Comparison of ENCODE assay signal across 11 cellular contexts in genomic region chr6:132063738-132064137, GRCh38.
DNase-seq lines count a peak whose midpoint lies in the region; TF ChIP-seq lines count a peak whose summit lies in the region.
"Had no signal": no experiment of that assay in that cellular context is flagged by ENCODE, and none has a peak within 500 bp of the region (broad histone marks: within the 10 kb centered on the region; RNA-seq: fewer than 3 reads in every experiment).

No MANE protein-coding gene starts in this region.

- no peaks in the 10 kb centered on the region for H3K36me3 Mint-ChIP-seq in MCF 10A (ENCODE audit: insufficient read depth, unreplicated experiment)
- H3K36me3 Mint-ChIP-seq in progenitor cell of endocrine pancreas (ENCODE audit: insufficient read depth), result peaks cover 1% of the 10 kb centered on the region

- H3K4me3 ChIP-seq in breast epithelium (no peak overlapping the region), testis (no peak overlapping the region)
- H3K4me3 ChIP-seq: skin epidermis had no signal

- H3K4me1 Mint-ChIP-seq in MCF 10A (ENCODE audit: insufficient read depth, unreplicated experiment) (peaks cover 11% of the 10 kb centered on the region), progenitor cell of endocrine pancreas (ENCODE audit: low read depth) (no peaks in the 10 kb centered on the region)
- H3K4me1 Mint-ChIP-seq: activated T-helper 17 cell treated with anti-CD3 and anti-CD28 coated beads, Interleukin-2, amount 50 U/mL, for 72 hours had no signal

- H3K9me3 ChIP-seq in breast epithelium, result no peaks in the 10 kb centered on the region
- H3K9me3 ChIP-seq in testis, result no peaks in the 10 kb centered on the region

- CTCF ChIA-PET in MCF 10A (lab: Yijun Ruan, JAX), result no interaction called here

- TF ChIP-seq CTCF in MCF 10A (IDR thresholded peaks at IDR 0.05; ENCODE audit: unreplicated experiment) (no peak), breast epithelium (IDR thresholded peaks at IDR 0.05) (no peak), testis (IDR thresholded peaks at IDR 0.05) (no peak), progenitor cell of endocrine pancreas (IDR thresholded peaks at IDR 0.05; ENCODE audit: unreplicated experiment) (no peak)

- WGBS in testis, 2 donors, result 46 to 48% methylated on average over 2 of the region's 2 CpGs

- intact Hi-C loops in MCF 10A (cut with micrococcal nuclease) (no loop called here), breast epithelium (cut with DNase I; ENCODE audit: low total_unique reads) (no loop called here), testis (cut with DNase I; ENCODE audit: low total_unique reads) (no loop called here)

- H3K9me3 Mint-ChIP-seq in MCF 10A (ENCODE audit: unreplicated experiment), result no peaks in the 10 kb centered on the region
- H3K9me3 Mint-ChIP-seq in progenitor cell of endocrine pancreas (ENCODE audit: low read depth), result peaks cover 4% of the 10 kb centered on the region
- H3K9me3 Mint-ChIP-seq: activated T-helper 17 cell treated with anti-CD3 and anti-CD28 coated beads, Interleukin-2, amount 50 U/mL, for 72 hours had no signal

- POLR2A ChIA-PET in MCF 10A (lab: Yijun Ruan, JAX), result no interaction called here

- DNase-seq in MCF 10A (ENCODE audit: unreplicated experiment) (peak; percentile 53), breast epithelium (ENCODE audit: low spot score in 2 of 2) (no peak), astrocyte of the hippocampus (ENCODE audit: low read depth, low spot score) (peak; percentile 88), iPS-NIHi11 (ENCODE audit: low spot score) (peak; percentile 12), testis (no peak), NCI-H526 (lab: John Stamatoyannopoulos, UW) (no peak), progenitor cell of endocrine pancreas (ENCODE audit: low spot score, unreplicated experiment) (no peak)
- DNase-seq in stimulated activated CD4-positive, alpha-beta T cell treated with anti-CD3 and anti-CD28 coated beads, Interleukin-4, amount 100 ng/mL, for 24 hours, result no peak

- TF ChIP-seq POLR2A in breast epithelium (IDR thresholded peaks at IDR 0.05), result no peak
- TF ChIP-seq POLR2A in testis (IDR thresholded peaks at IDR 0.05), result no peak

- no peak overlapping the region for H3K27ac ChIP-seq in breast epithelium
- peak overlapping the region; percentile 35 to 64 for H3K27ac ChIP-seq in testis
- H3K27ac ChIP-seq: 22Rv1 had no signal

- BruUV-seq in MCF 10A (replicated peaks; lab: Mats Ljungman, UMichigan), result no TSS peak

- H3K4me1 ChIP-seq in breast epithelium, result no peaks in the 10 kb centered on the region
- H3K4me1 ChIP-seq in testis, result peaks cover 21% of the 10 kb centered on the region

- H3K27ac Mint-ChIP-seq in MCF 10A (ENCODE audit: low read depth, unreplicated experiment) (no peak overlapping the region), progenitor cell of endocrine pancreas (no peak overlapping the region)
- H3K27ac Mint-ChIP-seq: activated T-helper 17 cell treated with anti-CD3 and anti-CD28 coated beads, Interleukin-2, amount 50 U/mL, for 72 hours had no signal

- H3K36me3 ChIP-seq in breast epithelium (no peaks in the 10 kb centered on the region), testis (ENCODE audit: low read depth, missing control alignments) (no peaks in the 10 kb centered on the region)

- H3K27me3 ChIP-seq in breast epithelium (no peaks in the 10 kb centered on the region), testis (no peaks in the 10 kb centered on the region)

- H3K4me3 Mint-ChIP-seq in MCF 10A (ENCODE audit: unreplicated experiment) (no peak overlapping the region), progenitor cell of endocrine pancreas (ENCODE audit: low read depth) (no peak overlapping the region)
- H3K4me3 Mint-ChIP-seq: activated T-helper 17 cell treated with anti-CD3 and anti-CD28 coated beads, Interleukin-2, amount 50 U/mL, for 72 hours had no signal

- H3K27me3 Mint-ChIP-seq in MCF 10A (ENCODE audit: insufficient read depth, unreplicated experiment) (no peaks in the 10 kb centered on the region), progenitor cell of endocrine pancreas (no peaks in the 10 kb centered on the region)

Comparison
In these comparisons a context has a peak if more than half of its experiments do, and no peak if none do; other contexts are left out.
1. DNase-seq: peak in MCF 10A (single experiment), astrocyte of the hippocampus (single experiment) and iPS-NIHi11 (single experiment); none in breast epithelium (0 of 2), testis (single experiment), NCI-H526 (0 of 2), stimulated activated CD4-positive, alpha-beta T cell treated with anti-CD3 and anti-CD28 coated beads, Interleukin-4, amount 100 ng/mL, for 24 hours (single experiment) and progenitor cell of endocrine pancreas (single experiment).
2. H3K27ac ChIP-seq: peak in testis (2 of 2); none in breast epithelium (0 of 2).